In genomic region chr11:59095225-59095624, GRCh38 we compare ENCODE assay signal across 16 cellular contexts. TPM values are rescaled to one million over a fixed set of nuclear protein-coding genes. Genes with fewer than 3 reads are reported as not detected.
DNase-seq lines count a peak whose midpoint lies in the region; ATAC-seq, FAIRE-seq and TF ChIP-seq lines count a peak whose summit lies in the region.
"Not testable (repeated sequence)": the region's sequence is repeated elsewhere in the genome, so short reads cannot be mapped to it uniquely, and the experiment has no call there.
"Had no signal": no experiment of that assay in that cellular context is flagged by ENCODE, and none has a peak within 500 bp of the region (broad histone marks: within the 10 kb centered on the region; RNA-seq: fewer than 3 reads in every experiment).

No MANE protein-coding gene starts in this region.

- TF ChIP-seq RAD21 in GM12878 (IDR thresholded peaks at IDR 0.05; ENCODE audit: insufficient read depth, low read depth, low read length) = not testable (repeated sequence)

- not testable (repeated sequence) for H3K79me2 ChIP-seq in GM12878 (ENCODE audit: control insufficient read depth, insufficient read depth, low read length)

- CTCF ChIA-PET in GM12878 (lab: Yijun Ruan, JAX) = interaction anchor here (1.2 to 4.0 kb wide), 7 partner anchors 14 to 62 kb away, joined by 3 to 41 read pairs (median 22); no protein-coding TSS in a partner anchor

- H3K9ac ChIP-seq in HUES64 (ENCODE audit: low read depth, low read length); GM12878 (ENCODE audit: control insufficient read depth, insufficient read depth, low read length): not testable (repeated sequence)

- SMC1A ChIA-PET in GM12878 (lab: Charles Lee; ENCODE audit: uncharacterized antibody, unreplicated experiment) = interaction anchor here (1.3 to 1.8 kb wide), 4 partner anchors 14 to 49 kb away, joined by 3 to 9 read pairs (median 4); no protein-coding TSS in a partner anchor

- in situ Hi-C loops in GM12878 (cut with MboI) = not testable (repeated sequence)

- peak; percentile 92 for ATAC-seq in GM18517 (IDR thresholded peaks at IDR 0.05; ENCODE audit: unreplicated experiment)
- peak; percentile 77 for ATAC-seq in GM19372 (IDR thresholded peaks at IDR 0.05; ENCODE audit: low read depth, unreplicated experiment)
- peak; percentile 89 for ATAC-seq in GM21576 (IDR thresholded peaks at IDR 0.05; ENCODE audit: unreplicated experiment)
- peak; percentile 66 for ATAC-seq in HG02870 (IDR thresholded peaks at IDR 0.05; ENCODE audit: unreplicated experiment)
- ATAC-seq in HG03175 (IDR thresholded peaks at IDR 0.05; ENCODE audit: unreplicated experiment) = peak; percentile 93
- ATAC-seq in GM12878 = peak; percentile 84

- TF ChIP-seq POLR2A in GM12878 (IDR thresholded peaks at IDR 0.05; ENCODE audit: low read depth, low read length) = not testable (repeated sequence)

- WGBS in HUES64 = 32% methylated on average over 1 of the region's 1 CpG
- 8% methylated on average over 1 of the region's 1 CpG for WGBS in GM12878 (ENCODE audit: insufficient coverage, insufficient replicate concordance, low lambda C conversion rate, missing lambda C conversion rate)

- H3K4me1 ChIP-seq in HUES64 (ENCODE audit: insufficient read depth, low read length) (peaks cover 30% of the 10 kb centered on the region), GM12878 (ENCODE audit: control insufficient read depth, insufficient read depth, low read length) (peaks cover 22% of the 10 kb centered on the region)

- 0 out of 2 replicates have a peak overlapping the region, but pooled peaks have one; percentile 8 for H3K4me3 ChIP-seq in HUES64 (ENCODE audit: low read length)
- H3K4me3 ChIP-seq in GM12878 = not testable (repeated sequence)

- H3K4me2 ChIP-seq in GM12878 (ENCODE audit: control insufficient read depth, insufficient read depth) = 0 out of 2 replicates have a peak overlapping the region, but pooled peaks have one; percentile 1

- RAD21 ChIA-PET in GM12878 (lab: Charles Lee; ENCODE audit: unreplicated experiment) = interaction anchor here (1.0 to 1.2 kb wide), 3 partner anchors 37 to 49 kb away, joined by 3 to 6 read pairs (median 4); no protein-coding TSS in a partner anchor

- DNase-seq in GM12878 (ENCODE audit: low read depth, low spot score) = not testable (repeated sequence)

- intact Hi-C loops in GM12878 (cut with micrococcal nuclease; ENCODE audit: unreplicated experiment) = not testable (repeated sequence)

- not testable (repeated sequence) for H3K9me3 ChIP-seq in HUES64 (ENCODE audit: insufficient read depth, low read depth, low read length); GM12878 (replicated peaks; ENCODE audit: control insufficient read depth, insufficient read depth, low read length)

- FAIRE-seq in GM12878 (lab: Jason Lieb, UNC) = not testable (repeated sequence)

- not testable (repeated sequence) for H2AFZ ChIP-seq in GM12878 (ENCODE audit: control insufficient read depth, low read depth, low read length)

- not testable (repeated sequence) for H3K27me3 ChIP-seq in HUES64 (ENCODE audit: insufficient read depth, low read length); GM12878 (replicated peaks in 1 of 2; ENCODE audit: control insufficient read depth in 2 of 2, insufficient read depth in 2 of 2, low read length in 1 of 2)

- TF ChIP-seq CTCF in GM12878 (IDR thresholded peaks at IDR 0.05 in 2 of 3, conservative IDR thresholded peaks at IDR 0.05 in 1 of 3; ENCODE audit: control insufficient read depth in 2 of 3, extremely low read depth in 1 of 3, insufficient read depth in 1 of 3, low read depth in 3 of 3, low read length in 3 of 3) = not testable (repeated sequence)

- peak in 1 of 2 experiments; percentile 28; a peak in 1 of 4 replicates for TF ChIP-seq EP300 in GM12878 (IDR thresholded peaks at IDR 0.05; ENCODE audit: borderline replicate concordance in 1 of 2, control insufficient read depth in 1 of 2, low read depth in 2 of 2, low read length in 2 of 2)

- not testable (repeated sequence) for BruUV-seq in GM12878 (replicated peaks; lab: Mats Ljungman, UMichigan)

- not testable (repeated sequence) for H4K20me1 ChIP-seq in GM12878 (ENCODE audit: control insufficient read depth, insufficient read depth)

- not testable (repeated sequence) for H3K36me3 ChIP-seq in HUES64 (ENCODE audit: insufficient read depth, low read length); GM12878 (ENCODE audit: control insufficient read depth in 2 of 2, insufficient read depth in 2 of 2, low read length in 1 of 2)

- H3K27ac ChIP-seq in HUES64 (ENCODE audit: low read depth, low read length); GM12878 (ENCODE audit: control insufficient read depth, insufficient read depth): not testable (repeated sequence)

- POLR2A ChIA-PET in GM12878 (lab: Charles Lee) = not testable (repeated sequence)

TF ChIP-seq in GM12878, 131 proteins besides CTCF, POLR2A, EP300 and RAD21 (continues in another document):
- peak; percentile 85 for TF ChIP-seq MTA2 (IDR thresholded peaks at IDR 0.05; ENCODE audit: low read depth)
- TF ChIP-seq NR2F1 (conservative IDR thresholded peaks at IDR 0.05) = peak; percentile 53; the same call in 1 of the 2 replicates
- peak; percentile 53; the same call in 1 of the 2 replicates for TF ChIP-seq HDGF (IDR thresholded peaks at IDR 0.05)
- peak; percentile 31; the same call in 1 of the 2 replicates for TF ChIP-seq DPF2 (IDR thresholded peaks at IDR 0.05)
- TF ChIP-seq EED (IDR thresholded peaks at IDR 0.05; ENCODE audit: low read depth) = 0 out of 2 replicates have a peak, but pooled peaks have one; percentile 15
- TF ChIP-seq SPI1 (IDR thresholded peaks at IDR 0.05; ENCODE audit: borderline replicate concordance, insufficient read depth, low read depth, low read length) = peak; percentile 90

RNA-seq across cellular contexts. Expression of gene GLYATL1B, which starts 9.1 kb away (rescaled TPM):
- polyA plus RNA-seq in HUES64 (2013, experiment 1 of 2) = not detected
- polyA plus RNA-seq in HUES64 (2013, experiment 2 of 2) = not detected
- total RNA-seq in GM12878 (2013; cell fraction: nucleolus; rRNA removed) = 0.64 TPM in 1 of 2 replicates, not detected in the other
- total RNA-seq in GM12878 (2014; rRNA removed) (0.16 TPM in 1 of 2 replicates, not detected in the other), GM12878 (2014; rRNA removed; fragmentation: Illumina TruSeq; extraction: Trizol) (0.18 TPM in 1 of 2 replicates, not detected in the other), GM12878 (2021) (not detected in 2 replicates)
- polyA plus RNA-seq in GM12878 (2011; ENCODE audit: low read depth) = not detected
- polyA plus RNA-seq in GM12878 (2011; rRNA removed) (0.10 and 0.13 TPM in 2 replicates), GM12878 (2014; fragmentation: Illumina TruSeq; extraction: Trizol) (0.78 TPM in 1 of 2 replicates, not detected in the other), GM12878 (2014; fragmentation: Nextera tagmentation; extraction: Ambion mirVana) (under 1 TPM; 0.11 to 0.29 TPM), GM12878 (2014; rRNA removed) (not detected in 2 replicates), GM12878 (2016; fragmentation: Nextera tagmentation; extraction: Ambion mirVana) (1 to 10 TPM; 1.2 to 1.7 TPM)
- not detected in 2 replicates for polyA plus RNA-seq in GM12878 (2011; cell fraction: cytosol; rRNA removed)
- polyA plus RNA-seq in GM12878 (2011; cell fraction: nucleus; rRNA removed) = 0.20 and 0.31 TPM in 2 replicates
- 0.42 and 0.48 TPM in 2 replicates for polyA plus RNA-seq in GM12878 (2012)
- polyA minus RNA-seq in GM12878 (2011; rRNA and poly(A)+ RNA removed) = not detected in 2 replicates
- polyA minus RNA-seq in GM12878 (2011; cell fraction: cytosol; rRNA and poly(A)+ RNA removed) = not detected in 2 replicates
- not detected in 2 replicates for polyA minus RNA-seq in GM12878 (2011; cell fraction: nucleus; rRNA and poly(A)+ RNA removed)
- total RNA-seq: activated CD4-positive, alpha-beta memory T cell treated with anti-CD3 and anti-CD28 coated beads for 36 hours; Calu3; fibroblast of villous mesenchyme; G401; HepG2; neural crest cell; psoas muscle; smooth muscle cell; thyroid gland had no signal
- polyA plus RNA-seq: HepG2, psoas muscle, smooth muscle cell had no signal

RNA-seq across cellular contexts. Expression of gene FAM111B, which starts 11.8 kb away (rescaled TPM):
- 28.7 TPM for polyA plus RNA-seq in HUES64 (2013, experiment 1 of 2)
- polyA plus RNA-seq in HUES64 (2013, experiment 2 of 2) = 22.1 TPM
- total RNA-seq in GM12878 (2013; cell fraction: nucleolus; rRNA removed) = 69.8 and 80.1 TPM in 2 replicates
- 53.4 and 59.7 TPM in 2 replicates for total RNA-seq in GM12878 (2014; rRNA removed)
- total RNA-seq in GM12878 (2014; rRNA removed; fragmentation: Illumina TruSeq; extraction: Trizol) = 76.6 and 76.7 TPM in 2 replicates
- 52.0 and 58.9 TPM in 2 replicates for total RNA-seq in GM12878 (2021)
- 13.4 TPM for polyA plus RNA-seq in GM12878 (2011; ENCODE audit: low read depth)
- polyA plus RNA-seq in GM12878 (2011; rRNA removed) = 35.9 and 59.7 TPM in 2 replicates
- 12.0 and 13.2 TPM in 2 replicates for polyA plus RNA-seq in GM12878 (2011; cell fraction: cytosol; rRNA removed)
- 19.9 and 23.0 TPM in 2 replicates for polyA plus RNA-seq in GM12878 (2011; cell fraction: nucleus; rRNA removed)
- 24.0 and 25.0 TPM in 2 replicates for polyA plus RNA-seq in GM12878 (2012)
- polyA plus RNA-seq in GM12878 (2014; fragmentation: Illumina TruSeq; extraction: Trizol) = 79.5 and 94.6 TPM in 2 replicates
- 10 to 100 TPM; 42.0 to 65.3 TPM for polyA plus RNA-seq in GM12878 (2014; fragmentation: Nextera tagmentation; extraction: Ambion mirVana)
- 35.8 and 42.2 TPM in 2 replicates for polyA plus RNA-seq in GM12878 (2014; rRNA removed)
- polyA plus RNA-seq in GM12878 (2016; fragmentation: Nextera tagmentation; extraction: Ambion mirVana) = 10 to 100 TPM; 96.3 to 97.2 TPM
- 30.2 and 57.1 TPM in 2 replicates for polyA minus RNA-seq in GM12878 (2011; rRNA and poly(A)+ RNA removed)
- 11.6 and 16.7 TPM in 2 replicates for polyA minus RNA-seq in GM12878 (2011; cell fraction: cytosol; rRNA and poly(A)+ RNA removed)
- 48.1 and 63.7 TPM in 2 replicates for polyA minus RNA-seq in GM12878 (2011; cell fraction: nucleus; rRNA and poly(A)+ RNA removed)
- total RNA-seq: G401 had no signal

RNA-seq across cellular contexts. Expression of gene FAM111A, which starts 47.4 kb away (rescaled TPM):
- 12.8 TPM for polyA plus RNA-seq in HUES64 (2013, experiment 1 of 2)
- 15.3 TPM for polyA plus RNA-seq in HUES64 (2013, experiment 2 of 2)
- total RNA-seq in GM12878 (2013; cell fraction: nucleolus; rRNA removed) = 147 and 148 TPM in 2 replicates
- total RNA-seq in GM12878 (2014; rRNA removed) (69.1 and 95.4 TPM in 2 replicates), GM12878 (2014; rRNA removed; fragmentation: Illumina TruSeq; extraction: Trizol) (93.8 and 95.0 TPM in 2 replicates), GM12878 (2021) (58.3 and 66.5 TPM in 2 replicates)
- polyA plus RNA-seq in GM12878 (2011; ENCODE audit: low read depth) = 23.7 TPM
- polyA plus RNA-seq in GM12878 (2011; rRNA removed) (79.3 and 114 TPM in 2 replicates), GM12878 (2014; fragmentation: Illumina TruSeq; extraction: Trizol) (83.6 and 102 TPM in 2 replicates), GM12878 (2014; fragmentation: Nextera tagmentation; extraction: Ambion mirVana) (10 to 100 TPM; 26.6 to 41.6 TPM), GM12878 (2014; rRNA removed) (64.7 and 64.9 TPM in 2 replicates), GM12878 (2016; fragmentation: Nextera tagmentation; extraction: Ambion mirVana) (10 to 100 TPM; 53.0 to 68.6 TPM)
- 37.7 and 38.6 TPM in 2 replicates for polyA plus RNA-seq in GM12878 (2011; cell fraction: cytosol; rRNA removed)
- 111 and 114 TPM in 2 replicates for polyA plus RNA-seq in GM12878 (2011; cell fraction: nucleus; rRNA removed)
- 33.9 and 43.9 TPM in 2 replicates for polyA plus RNA-seq in GM12878 (2012)
- polyA minus RNA-seq in GM12878 (2011; rRNA and poly(A)+ RNA removed) = 46.1 and 53.8 TPM in 2 replicates
- polyA minus RNA-seq in GM12878 (2011; cell fraction: cytosol; rRNA and poly(A)+ RNA removed) = 16.8 and 22.4 TPM in 2 replicates
- polyA minus RNA-seq in GM12878 (2011; cell fraction: nucleus; rRNA and poly(A)+ RNA removed) = 45.1 and 57.6 TPM in 2 replicates
